Comparison of ENCODE assay signal across 9 cellular contexts in genomic region chr6:26473429-26473757, GRCh38. TPM values are rescaled to one million over a fixed set of nuclear protein-coding genes. Genes with fewer than 3 reads are reported as not detected.
DNase-seq lines count a peak whose midpoint lies in the region; ATAC-seq and TF ChIP-seq lines count a peak whose summit lies in the region.
"Had no signal": no experiment of that assay in that cellular context is flagged by ENCODE, and none has a peak within 500 bp of the region (broad histone marks: within the 10 kb centered on the region; RNA-seq: fewer than 3 reads in every experiment).

No MANE protein-coding gene starts in this region.

- peak overlapping the region; percentile 64 for H3K4me3 ChIP-seq in CD8-positive, alpha-beta T cell (ENCODE audit: low read depth, low read length)
- H3K4me3 ChIP-seq in OCI-LY7 (ENCODE audit: low read depth, low read length, poor library complexity, severe bottlenecking): peak overlapping the region; percentile 73

- no peaks in the 10 kb centered on the region for H3K27me3 ChIP-seq in CD8-positive, alpha-beta T cell (ENCODE audit: insufficient read depth, low read length)

- POLR2A ChIA-PET in CD8-positive, alpha-beta T cell (lab: Charles Lee): interaction anchor here (0.8 to 3.8 kb wide), 29 partner anchors 9 to 1420 kb away, joined by 3 to 36 read pairs (median 5); partner anchors contain the start of genes BTN1A1, BTN2A2 and HMGN4
- POLR2A ChIA-PET in OCI-LY7 (lab: Charles Lee): interaction anchor here (1.0 to 2.8 kb wide), 19 partner anchors 9 to 143 kb away, joined by 3 to 27 read pairs (median 6); partner anchors contain the start of genes BTN1A1 and HMGN4

- CTCF ChIA-PET in CD8-positive, alpha-beta T cell (lab: Charles Lee): interaction anchor here (1.0 to 2.3 kb wide), 4 partner anchors 18 to 122 kb away, joined by 3 to 6 read pairs (median 5); no protein-coding TSS in a partner anchor
- CTCF ChIA-PET in OCI-LY7 (lab: Charles Lee; ENCODE audit: unreplicated experiment): interaction anchor here (0.5 to 1.4 kb wide), 2 partner anchors 47 to 132 kb away, joined by 3 to 5 read pairs; no protein-coding TSS in a partner anchor

- peak overlapping the region; percentile 99 for H3K27ac Mint-ChIP-seq in CD8-positive, alpha-beta T cell
- peak overlapping the region; percentile 100 for H3K27ac Mint-ChIP-seq in effector memory CD8-positive, alpha-beta T cell
- peak overlapping the region; percentile 99 for H3K27ac Mint-ChIP-seq in osteocyte (ENCODE audit: unreplicated experiment)

- no TSS peak for BruUV-seq in OCI-LY7 (replicated peaks; lab: Mats Ljungman, UMichigan)

- peak overlapping the region; percentile 82 for H3K27ac ChIP-seq in CD8-positive, alpha-beta T cell (ENCODE audit: low read depth, low read length)
- peak overlapping the region; percentile 96 for H3K27ac ChIP-seq in OCI-LY7 (ENCODE audit: low read depth, low read length, poor library complexity, severe bottlenecking)

- no peaks in the 10 kb centered on the region; the same call in 1 of the 2 replicates for H3K79me2 ChIP-seq in OCI-LY7 (ENCODE audit: insufficient read depth, low read depth, low read length)

- H4K20me1 ChIP-seq in OCI-LY7 (ENCODE audit: insufficient read depth, low read length): no peaks in the 10 kb centered on the region

- DNase-seq in CD8-positive, alpha-beta T cell: no peak
- DNase-seq in OCI-LY7 (ENCODE audit: low spot score): no peak
- no peak for DNase-seq in effector memory CD8-positive, alpha-beta T cell
- DNase-seq in osteocyte (ENCODE audit: extremely low spot score, unreplicated experiment): no peak
- no peak for DNase-seq in stimulated activated CD4-positive, alpha-beta T cell treated with anti-CD3 and anti-CD28 coated beads, Interleukin-12 subunit alpha, Interleukin-12 subunit beta, amount 100 ng/mL, for 4 hours
- DNase-seq in H4 (ENCODE audit: low spot score): no peak
- DNase-seq in GOT3 (lab: John Stamatoyannopoulos, UW): no peak

- H3K27me3 Mint-ChIP-seq in CD8-positive, alpha-beta T cell (ENCODE audit: low read depth): no peaks in the 10 kb centered on the region
- no peaks in the 10 kb centered on the region for H3K27me3 Mint-ChIP-seq in effector memory CD8-positive, alpha-beta T cell
- no peaks in the 10 kb centered on the region for H3K27me3 Mint-ChIP-seq in osteocyte (ENCODE audit: unreplicated experiment)

- H3K4me1 Mint-ChIP-seq in CD8-positive, alpha-beta T cell (ENCODE audit: low read depth): peaks cover 50% of the 10 kb centered on the region
- peaks cover 29 to 38% of the 10 kb centered on the region in 2 donors for H3K4me1 Mint-ChIP-seq in effector memory CD8-positive, alpha-beta T cell (ENCODE audit: low read depth in 2 of 2)
- H3K4me1 Mint-ChIP-seq in osteocyte (ENCODE audit: unreplicated experiment): peaks cover 35% of the 10 kb centered on the region

- H3K9me3 Mint-ChIP-seq in CD8-positive, alpha-beta T cell: peaks cover 2% of the 10 kb centered on the region
- H3K9me3 Mint-ChIP-seq in effector memory CD8-positive, alpha-beta T cell: peaks cover 0 to 4% of the 10 kb centered on the region in 2 donors
- H3K9me3 Mint-ChIP-seq in osteocyte (ENCODE audit: unreplicated experiment): peaks cover 8% of the 10 kb centered on the region

- H2AFZ ChIP-seq in OCI-LY7 (ENCODE audit: low read length): peak overlapping the region; percentile 77

- H3K9me2 ChIP-seq in OCI-LY7 (ENCODE audit: insufficient read depth, low read length): no peaks in the 10 kb centered on the region

- H3K36me3 Mint-ChIP-seq in CD8-positive, alpha-beta T cell: peaks cover 32% of the 10 kb centered on the region
- H3K36me3 Mint-ChIP-seq in effector memory CD8-positive, alpha-beta T cell (ENCODE audit: insufficient read depth): peaks cover 18% of the 10 kb centered on the region
- peaks cover 11% of the 10 kb centered on the region for H3K36me3 Mint-ChIP-seq in osteocyte (ENCODE audit: unreplicated experiment)

- intact Hi-C loops in CD8-positive, alpha-beta T cell (cut with DNase I, micrococcal nuclease): loop anchor here (1.0 to 5.0 kb wide), 4 partner anchors 15 to 301 kb away; partner anchors contain the start of genes BTN3A1 (in 1 of the 2) and BTN3A3 (in 1 of the 2)
- intact Hi-C loops in OCI-LY7 (cut with micrococcal nuclease; ENCODE audit: unreplicated experiment): loop anchor here (5.0 kb wide), 1 partner anchor 111 kb away; no protein-coding TSS in a partner anchor

- peaks cover 39% of the 10 kb centered on the region for H3K4me1 ChIP-seq in CD8-positive, alpha-beta T cell (ENCODE audit: insufficient read depth, low read length)
- peaks cover 55% of the 10 kb centered on the region for H3K4me1 ChIP-seq in OCI-LY7 (ENCODE audit: insufficient read depth, low read length, poor library complexity, severe bottlenecking)

- peaks cover 8% of the 10 kb centered on the region for H3K36me3 ChIP-seq in CD8-positive, alpha-beta T cell (ENCODE audit: insufficient read depth, low read length)
- peaks cover 47% of the 10 kb centered on the region for H3K36me3 ChIP-seq in OCI-LY7 (ENCODE audit: insufficient read depth, low read length)

- H3K9me3 ChIP-seq in CD8-positive, alpha-beta T cell (ENCODE audit: low read length): no peaks in the 10 kb centered on the region
- H3K9me3 ChIP-seq in OCI-LY7 (ENCODE audit: low read length): peaks cover 28% of the 10 kb centered on the region

- no peak for ATAC-seq in CD8-positive, alpha-beta T cell
- peak; percentile 0 for ATAC-seq in effector memory CD8-positive, alpha-beta T cell (replicated peaks)
- ATAC-seq in GM21786 (IDR thresholded peaks at IDR 0.05; ENCODE audit: unreplicated experiment): no peak

- TF ChIP-seq CTCF in CD8-positive, alpha-beta T cell (IDR thresholded peaks at IDR 0.05): no peak
- no peak for TF ChIP-seq CTCF in OCI-LY7 (conservative IDR thresholded peaks at IDR 0.05; ENCODE audit: low read length)
- TF ChIP-seq CTCF in osteocyte (IDR thresholded peaks at IDR 0.05): no peak

- peak overlapping the region; percentile 88 for H3K4me2 ChIP-seq in OCI-LY7 (ENCODE audit: low read length)

- H3K4me3 Mint-ChIP-seq in CD8-positive, alpha-beta T cell: peak overlapping the region; percentile 93
- H3K4me3 Mint-ChIP-seq in effector memory CD8-positive, alpha-beta T cell: peak overlapping the region; percentile 95 to 97
- H3K4me3 Mint-ChIP-seq in osteocyte (ENCODE audit: unreplicated experiment): peak overlapping the region; percentile 86

RNA-seq across cellular contexts. Expression of gene BTN2A1, which starts 15.6 kb away (rescaled TPM):
- total RNA-seq in CD8-positive, alpha-beta T cell: 10 to 100 TPM; 16.4 to 17.3 TPM
- 15.4 and 22.8 TPM in 2 replicates for total RNA-seq in OCI-LY7 (2014; rRNA removed; shearing (Covaris generic))
- total RNA-seq in OCI-LY7 (2022) (23.4 and 23.5 TPM in 2 replicates), osteocyte (27.0 and 27.7 TPM in 2 replicates)
- 7.4 and 10.4 TPM in 2 replicates for total RNA-seq in H4 (2014; rRNA removed; shearing (Covaris generic))

RNA-seq across cellular contexts. Expression of gene BTN1A1, which starts 26.7 kb away (rescaled TPM):
- total RNA-seq in CD8-positive, alpha-beta T cell: not detected
- 0.25 and 0.36 TPM in 2 replicates for total RNA-seq in OCI-LY7 (2014; rRNA removed; shearing (Covaris generic))
- 1.0 and 1.1 TPM in 2 replicates for total RNA-seq in OCI-LY7 (2022)
- total RNA-seq in osteocyte: not detected in 2 replicates
- total RNA-seq in H4 (2014; rRNA removed; shearing (Covaris generic)): not detected in 2 replicates
- total RNA-seq: bronchial epithelial cell had no signal

RNA-seq across cellular contexts. Expression of gene BTN3A3, which starts 33.1 kb away (rescaled TPM):
- 10 to 100 TPM; 44.9 to 51.8 TPM for total RNA-seq in CD8-positive, alpha-beta T cell
- total RNA-seq in OCI-LY7 (2014; rRNA removed; shearing (Covaris generic)): 17.4 and 20.5 TPM in 2 replicates
- total RNA-seq in OCI-LY7 (2022) (22.1 and 26.9 TPM in 2 replicates), osteocyte (17.3 and 17.7 TPM in 2 replicates)
- 15.3 and 20.6 TPM in 2 replicates for total RNA-seq in H4 (2014; rRNA removed; shearing (Covaris generic))
